Comparison of ENCODE assay signal across 38 cellular contexts in genomic region chr10:123715546-123715945, GRCh38. TPM values are rescaled to one million over a fixed set of nuclear protein-coding genes. Genes with fewer than 3 reads are reported as not detected.
"Had no signal": no experiment of that assay in that cellular context is flagged by ENCODE, and none has a peak within 500 bp of the region (broad histone marks: within the 10 kb centered on the region; RNA-seq: fewer than 3 reads in every experiment).

No MANE protein-coding gene starts in this region.

- H3K4me3 ChIP-seq: MG63 had no signal

- DNase-seq: Karpas-422, Kasumi-1, KG1, MG63, MM.1S, MV-4-11, NCI-H1048, NCI-H1092, NCI-H1092 treated with DMSO at 0.1 percent for 48 hours, NCI-H1105, NCI-H1105 treated with DMSO at 0.1 percent for 48 hours, NCI-H1417, NCI-H1417 treated with DMSO at 0.1 percent for 48 hours, NCI-H1436, NCI-H1436 treated with DMSO at 0.1 percent for 48 hours, NCI-H146, NCI-H1694, NCI-H1694 treated with DMSO at 0.1 percent for 48 hours, NCI-H187, NCI-H187 treated with DMSO at 0.1 percent for 48 hours, NCI-H1930, NCI-H2029, NCI-H2029 treated with DMSO at 0.1 percent for 48 hours, NCI-H2081, NCI-H2081 treated with DMSO at 0.1 percent for 48 hours, NCI-H2171, NCI-H2171 treated with DMSO at 0.1 percent for 48 hours, NCI-H2227 treated with DMSO at 0.1 percent for 48 hours, NCI-H226, NCI-H345, NCI-H446, NCI-H446 treated with DMSO at 0.1 percent for 48 hours, NCI-H510A had no signal

- H3K36me3 ChIP-seq: MG63 had no signal

- H3K9me3 ChIP-seq: MG63 had no signal

- H3K27ac ChIP-seq: KMS-11 had no signal

- H3K27me3 ChIP-seq: MG63 had no signal

- H3K9ac ChIP-seq: KMS-11 had no signal

- H3K4me2 ChIP-seq: KMS-11 had no signal

RNA-seq across cellular contexts. Expression of gene GPR26, which starts 49.4 kb away (rescaled TPM):
- total RNA-seq: LHCN-M2, M059J, MCF 10A, NCI-H460 had no signal
